8 cellular contexts compared by ENCODE assay signal in the genomic region with DNA sequence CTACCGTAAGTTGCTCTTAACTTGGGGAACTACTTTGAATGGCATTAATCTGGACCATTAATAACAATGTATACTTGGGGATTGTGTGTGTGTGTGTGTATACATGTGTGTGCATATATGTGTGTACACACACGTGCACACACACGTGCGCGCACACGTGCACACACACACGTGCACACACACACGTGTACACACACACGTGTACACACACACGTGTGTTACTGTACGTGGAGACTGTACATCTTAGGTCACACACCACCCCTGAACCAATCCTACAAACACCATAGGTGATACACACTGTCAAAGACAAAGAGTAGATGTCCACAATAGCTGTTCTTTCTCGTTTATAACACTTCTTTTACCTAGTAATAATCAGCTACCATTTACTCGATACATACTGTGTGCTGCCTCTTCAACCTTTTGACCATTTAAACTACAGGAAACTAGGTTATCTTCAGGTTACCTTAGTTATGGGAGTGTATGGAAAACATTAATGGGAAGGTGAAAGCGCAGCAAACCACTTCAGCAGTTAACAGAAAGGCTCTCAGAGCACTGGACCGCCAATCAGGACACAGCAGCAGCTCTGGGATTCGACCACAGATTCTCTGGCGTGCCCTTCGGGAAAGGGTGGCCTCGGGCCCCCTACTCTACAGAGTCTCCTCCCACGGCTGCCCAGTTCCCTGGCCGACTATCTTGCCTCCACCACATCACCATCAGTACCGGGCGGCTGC. TPM values are rescaled to one million over a fixed set of nuclear protein-coding genes. Genes with fewer than 3 reads are reported as not detected.
DNase-seq lines count a peak whose midpoint lies in the region; ATAC-seq and TF ChIP-seq lines count a peak whose summit lies in the region.

No MANE protein-coding gene starts in this region.

- H3K27me3 ChIP-seq in BJ (ENCODE audit: control insufficient read depth, insufficient read depth, low read length) = no peaks in the 10 kb centered on the region

- TF ChIP-seq CTCF in BJ (IDR thresholded peaks at IDR 0.05; ENCODE audit: insufficient read depth, low read depth, low read length) (no peak), HFF-Myc (IDR thresholded peaks at IDR 0.05; ENCODE audit: low read depth, low read length, missing control alignments) (no peak)

- CTCF ChIA-PET in BJ (lab: Yijun Ruan, JAX) = interaction anchor here (0.9 to 1.2 kb wide), 2 partner anchors 90 to 232 kb away, joined by 3 to 4 read pairs; no protein-coding TSS in a partner anchor

- H3K9me3 Mint-ChIP-seq in activated T-helper 2 cell treated with anti-CD3 and anti-CD28 coated beads, Interferon-gamma antibody, Interleukin-2, Interleukin-4, amounts not matched to agents 10 μg/mL and 5 μg/mL and 100 μg/mL, durations not matched to agents 14 hours and 24 hours and 36 hours = peaks cover 7% of the 10 kb centered on the region

- POLR2A ChIA-PET in BJ (lab: Charles Lee) = interaction anchor here (1.0 kb wide), 1 partner anchor 85 kb away, joined by 3 read pairs; no protein-coding TSS in a partner anchor

- H3K4me3 ChIP-seq in BJ (ENCODE audit: low read depth, low read length) (peak overlapping the region; percentile 71), HFF-Myc (replicated peaks; ENCODE audit: low read depth, low read length) (peak overlapping the region; percentile 94)

- intact Hi-C loops in activated T-helper 2 cell treated with anti-CD3 and anti-CD28 coated beads, Interferon-gamma antibody, Interleukin-2, Interleukin-4, amounts not matched to agents 10 μg/mL and 5 μg/mL and 100 μg/mL, durations not matched to agents 14 hours and 24 hours and 36 hours (cut with micrococcal nuclease) = loop anchor here (2.0 kb wide), 2 partner anchors 137 to 339 kb away; partner anchors contain the start of gene CCDC138

- ATAC-seq in HG03378 (IDR thresholded peaks at IDR 0.05; ENCODE audit: unreplicated experiment) = no peak

- H3K27ac Mint-ChIP-seq in activated T-helper 2 cell treated with anti-CD3 and anti-CD28 coated beads, Interferon-gamma antibody, Interleukin-2, Interleukin-4, amounts not matched to agents 10 μg/mL and 5 μg/mL and 100 μg/mL, durations not matched to agents 14 hours and 24 hours and 36 hours = peak overlapping the region; percentile 95

- H3K36me3 Mint-ChIP-seq in activated T-helper 2 cell treated with anti-CD3 and anti-CD28 coated beads, Interferon-gamma antibody, Interleukin-2, Interleukin-4, amounts not matched to agents 10 μg/mL and 5 μg/mL and 100 μg/mL, durations not matched to agents 14 hours and 24 hours and 36 hours (ENCODE audit: low read depth) = peaks cover 23% of the 10 kb centered on the region

- H3K4me3 Mint-ChIP-seq in activated T-helper 2 cell treated with anti-CD3 and anti-CD28 coated beads, Interferon-gamma antibody, Interleukin-2, Interleukin-4, amounts not matched to agents 10 μg/mL and 5 μg/mL and 100 μg/mL, durations not matched to agents 14 hours and 24 hours and 36 hours (ENCODE audit: low read depth) = peak overlapping the region; percentile 93

- H3K36me3 ChIP-seq in BJ (ENCODE audit: control insufficient read depth, insufficient read depth, low read length) = no peaks in the 10 kb centered on the region; the same call in 1 of the 2 replicates

- DNase-seq in BJ (ENCODE audit: low read depth) (no peak), HFF-Myc (ENCODE audit: extremely low read depth, low read depth) (no peak), islet precursor cell (peak; percentile 97), superior temporal gyrus (ENCODE audit: extremely low spot score) (peak; percentile 16), NCI-H446 (lab: John Stamatoyannopoulos, UW) (no peak), H4 (ENCODE audit: low spot score) (no peak)
- DNase-seq in activated T-helper 2 cell treated with anti-CD3 and anti-CD28 coated beads, Interferon-gamma antibody, Interleukin-2, Interleukin-4, amounts not matched to agents 10 μg/mL and 5 μg/mL and 100 μg/mL, durations not matched to agents 14 hours and 24 hours and 36 hours (ENCODE audit: low spot score) = no peak

- no peaks in the 10 kb centered on the region for H3K27me3 Mint-ChIP-seq in activated T-helper 2 cell treated with anti-CD3 and anti-CD28 coated beads, Interferon-gamma antibody, Interleukin-2, Interleukin-4, amounts not matched to agents 10 μg/mL and 5 μg/mL and 100 μg/mL, durations not matched to agents 14 hours and 24 hours and 36 hours (ENCODE audit: low read depth)

- peaks cover 37% of the 10 kb centered on the region for H3K4me1 Mint-ChIP-seq in activated T-helper 2 cell treated with anti-CD3 and anti-CD28 coated beads, Interferon-gamma antibody, Interleukin-2, Interleukin-4, amounts not matched to agents 10 μg/mL and 5 μg/mL and 100 μg/mL, durations not matched to agents 14 hours and 24 hours and 36 hours (ENCODE audit: low read depth)

RNA-seq across cellular contexts. Expression of gene GCC2, which starts 0.9 kb away (rescaled TPM):
- polyA plus RNA-seq in BJ (2011; rRNA removed) = 4.7 and 10.4 TPM in 2 replicates
- polyA minus RNA-seq in BJ (2011; rRNA and poly(A)+ RNA removed) = 5.6 and 6.2 TPM in 2 replicates
- total RNA-seq in activated T-helper 2 cell treated with anti-CD3 and anti-CD28 coated beads, Interferon-gamma antibody, Interleukin-2, Interleukin-4, amounts not matched to agents 10 μg/mL and 5 μg/mL and 100 μg/mL, durations not matched to agents 14 hours and 24 hours and 36 hours = 38.8 and 42.7 TPM in 2 replicates
- total RNA-seq in H4 (2014; rRNA removed; shearing (Covaris generic)) = 5.8 and 7.9 TPM in 2 replicates

Comparison
In these comparisons a context has a peak if more than half of its experiments do, and no peak if none do; other contexts are left out.
1. DNase-seq: peak in islet precursor cell (single experiment) and superior temporal gyrus (single experiment); none in BJ (single experiment), HFF-Myc (single experiment), activated T-helper 2 cell treated with anti-CD3 and anti-CD28 coated beads, Interferon-gamma antibody, Interleukin-2, Interleukin-4, amounts not matched to agents 10 μg/mL and 5 μg/mL and 100 μg/mL, durations not matched to agents 14 hours and 24 hours and 36 hours (single experiment), NCI-H446 (0 of 2) and H4 (single experiment).